In genomic region chr5:14588145-14588544, GRCh38 we compare ENCODE assay signal across 11 cellular contexts. TPM values are rescaled to one million over a fixed set of nuclear protein-coding genes. Genes with fewer than 3 reads are reported as not detected.
DNase-seq lines count a peak whose midpoint lies in the region; ATAC-seq and TF ChIP-seq lines count a peak whose summit lies in the region.
"Had no signal": no experiment of that assay in that cellular context is flagged by ENCODE, and none has a peak within 500 bp of the region (broad histone marks: within the 10 kb centered on the region; RNA-seq: fewer than 3 reads in every experiment).

No MANE protein-coding gene starts in this region.

- ATAC-seq in GM19351 (IDR thresholded peaks at IDR 0.05; ENCODE audit: unreplicated experiment) (peak; percentile 62), HG03025 (IDR thresholded peaks at IDR 0.05; ENCODE audit: low FRiP score, unreplicated experiment) (peak; percentile 75)
- ATAC-seq: activated T-cell treated with anti-CD3 and anti-CD28 coated beads, Interleukin-2, amount 50 U/mL, for 72 hours; HCT116; K562 had no signal

- in situ Hi-C loops in G401 (cut with HindIII; ENCODE audit: low sequenced_read_pairs) = no loop called here

- H3K27ac ChIP-seq in 22Rv1 = peak overlapping the region; percentile 85

- TF ChIP-seq CTCF in 22Rv1 (IDR thresholded peaks at IDR 0.05) = no peak

- DNase-seq in SKM-1 treated with dmso at 0.1 percent for 144 hours (lab: John Stamatoyannopoulos, UW; ENCODE audit: unreplicated experiment) (peak; percentile 49), UCSD-AML1 (lab: John Stamatoyannopoulos, UW; ENCODE audit: unreplicated experiment) (no peak), NCI-H1092 treated with DMSO at 0.1 percent for 48 hours (lab: John Stamatoyannopoulos, UW) (no peak), G401 (ENCODE audit: low spot score) (no peak)
- no peak for DNase-seq in activated CD8-positive, alpha-beta memory T cell treated with anti-CD3 and anti-CD28 coated beads for 24 hours
- DNase-seq: activated T-cell treated with anti-CD3 and anti-CD28 coated beads, Interleukin-2, amount 50 U/mL, for 72 hours had no signal

RNA-seq across cellular contexts. Expression of gene OTULINL, which starts 6.6 kb away (rescaled TPM):
- total RNA-seq in G401 (2014; rRNA removed; shearing (Covaris generic)) = 0.25 and 1.7 TPM in 2 replicates
